ENCODE assay signal across 28 cellular contexts in the genomic region with DNA sequence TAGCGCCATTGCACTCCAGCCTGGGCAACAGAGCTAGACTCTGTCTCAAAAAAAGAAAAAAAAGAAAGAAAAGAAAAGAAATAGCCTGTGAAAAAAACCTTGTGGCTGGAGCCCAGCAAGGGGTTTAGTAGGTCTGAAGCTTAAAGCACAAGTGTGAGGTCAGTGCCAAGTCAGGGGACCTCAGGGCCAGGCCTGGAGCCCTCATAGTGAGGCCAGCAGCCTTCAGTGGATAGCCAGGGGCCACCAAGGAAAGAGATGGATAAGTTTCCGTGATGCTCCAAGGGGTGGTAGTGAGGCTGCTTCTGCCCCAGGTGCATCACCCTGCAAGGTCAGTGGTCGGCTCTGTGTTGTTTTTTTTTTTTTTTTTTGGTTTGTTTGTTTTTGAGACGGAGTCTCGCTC. TPM values are rescaled to one million over a fixed set of nuclear protein-coding genes. Genes with fewer than 3 reads are reported as not detected.
"Had no signal": no experiment of that assay in that cellular context is flagged by ENCODE, and none has a peak within 500 bp of the region (broad histone marks: within the 10 kb centered on the region; RNA-seq: fewer than 3 reads in every experiment).

No MANE protein-coding gene starts in this region.

- H3K36me3 Mint-ChIP-seq: stimulated activated effector memory CD8-positive, alpha-beta T cell treated with anti-CD3 and anti-CD28 coated beads, Interleukin-12 subunit alpha, Interleukin-12 subunit beta, amount 100 ng/mL, for 72 hours; stimulated activated memory B cell treated with anti-CD40 and anti-IgM and Interleukin-4, amounts not matched to agents 10 μg/mL and 1 μg/mL and 100 μg/mL, for 72 hours; type B pancreatic cell had no signal

- H3K27ac ChIP-seq: stomach, suprapubic skin, testis, thoracic aorta, thyroid gland, tibial artery, tibial nerve, transverse colon, upper lobe of left lung, upper lobe of right lung, uterus, vagina had no signal

- DNase-seq: stimulated activated CD4-positive, alpha-beta T cell treated with anti-CD3 and anti-CD28 coated beads, Interleukin-2, amount 100 ng/mL, for 48 hours; stimulated activated CD4-positive, alpha-beta T cell treated with anti-CD3 and anti-CD28 coated beads, Interleukin-4, amount 100 ng/mL, for 1 hour; stimulated activated CD4-positive, alpha-beta T cell treated with anti-CD3 and anti-CD28 coated beads, Interleukin-4, amount 100 ng/mL, for 24 hours; stimulated activated CD4-positive, alpha-beta T cell treated with anti-CD3 and anti-CD28 coated beads, Interleukin-4, amount 100 ng/mL, for 4 hours; stimulated activated CD8-positive, alpha-beta memory T cell treated with anti-CD3 and anti-CD28 coated beads, Interleukin-4, amount 100 ng/mL, for 48 hours; stimulated activated naive B cell treated with anti-CD40 and anti-IgM and Interleukin-4, amounts not matched to agents 10 μg/mL and 1 μg/mL and 100 μg/mL, for 72 hours; stimulated activated naive CD4-positive, alpha-beta T cell; stimulated activated naive CD4-positive, alpha-beta T cell treated with Interleukin-2 at 50 U/mL for 16 hours; stimulated activated naive CD8-positive, alpha-beta T cell treated with anti-CD3 and anti-CD28 coated beads, Interleukin-15, amount 100 ng/mL, for 72 hours; stimulated activated naive CD8-positive, alpha-beta T cell treated with anti-CD3 and anti-CD28 coated beads, Interleukin-15, Interleukin-2, amounts not matched to agents 100 U/mL and 50 U/mL, for 24 hours; stomach; substantia nigra; testis; thyroid gland; tibial artery; transverse colon; trophoblast cell; upper lobe of left lung; upper lobe of right lung; uterus had no signal

- H3K4me3 ChIP-seq: stomach, suprapubic skin, testis, thoracic aorta, thyroid gland, tibial artery, tibial nerve, transverse colon, upper lobe of left lung, upper lobe of right lung, uterus, vagina had no signal

- H3K9me3 Mint-ChIP-seq: stimulated activated effector memory CD8-positive, alpha-beta T cell treated with anti-CD3 and anti-CD28 coated beads, Interleukin-12 subunit alpha, Interleukin-12 subunit beta, amount 100 ng/mL, for 72 hours; stimulated activated naive CD8-positive, alpha-beta T cell treated with anti-CD3 and anti-CD28 coated beads, Interleukin-15, amount 100 ng/mL, for 72 hours; stimulated activated naive CD8-positive, alpha-beta T cell treated with anti-CD3 and anti-CD28 coated beads, Interleukin-15, Interleukin-2, amounts not matched to agents 100 ng/mL and 50 ng/mL, for 24 hours; type B pancreatic cell had no signal

- ATAC-seq: stimulated activated effector memory CD8-positive, alpha-beta T cell treated with anti-CD3 and anti-CD28 coated beads, Interleukin-12 subunit alpha, Interleukin-12 subunit beta, amount 100 ng/mL, for 72 hours; stimulated activated memory B cell treated with anti-CD40 and anti-IgM and Interleukin-4, amounts not matched to agents 10 μg/mL and 1 μg/mL and 100 μg/mL, for 72 hours; stimulated activated naive B cell treated with anti-CD40 and anti-IgM and Interleukin-4, amounts not matched to agents 10 μg/mL and 1 μg/mL and 100 μg/mL, for 72 hours; stimulated activated naive CD8-positive, alpha-beta T cell treated with anti-CD3 and anti-CD28 coated beads, Interleukin-15, amount 100 ng/mL, for 72 hours; stimulated activated naive CD8-positive, alpha-beta T cell treated with anti-CD3 and anti-CD28 coated beads, Interleukin-15, Interleukin-2, amounts not matched to agents 100 U/mL and 50 U/mL, for 24 hours; upper lobe of right lung had no signal

- H3K4me3 Mint-ChIP-seq: stimulated activated effector memory CD8-positive, alpha-beta T cell treated with anti-CD3 and anti-CD28 coated beads, Interleukin-12 subunit alpha, Interleukin-12 subunit beta, amount 100 ng/mL, for 72 hours; stimulated activated memory B cell treated with anti-CD40 and anti-IgM and Interleukin-4, amounts not matched to agents 10 μg/mL and 1 μg/mL and 100 μg/mL, for 72 hours; stimulated activated naive B cell treated with anti-CD40 and anti-IgM and Interleukin-4, amounts not matched to agents 10 μg/mL and 1 μg/mL and 100 μg/mL, for 72 hours; stimulated activated naive CD8-positive, alpha-beta T cell treated with anti-CD3 and anti-CD28 coated beads, Interleukin-15, amount 100 ng/mL, for 72 hours; stimulated activated naive CD8-positive, alpha-beta T cell treated with anti-CD3 and anti-CD28 coated beads, Interleukin-15, Interleukin-2, amounts not matched to agents 100 ng/mL and 50 ng/mL, for 24 hours; type B pancreatic cell had no signal

- H3K27ac Mint-ChIP-seq: stimulated activated effector memory CD8-positive, alpha-beta T cell treated with anti-CD3 and anti-CD28 coated beads, Interleukin-12 subunit alpha, Interleukin-12 subunit beta, amount 100 ng/mL, for 72 hours; stimulated activated memory B cell treated with anti-CD40 and anti-IgM and Interleukin-4, amounts not matched to agents 10 μg/mL and 1 μg/mL and 100 μg/mL, for 72 hours; stimulated activated naive B cell treated with anti-CD40 and anti-IgM and Interleukin-4, amounts not matched to agents 10 μg/mL and 1 μg/mL and 100 μg/mL, for 72 hours; stimulated activated naive CD8-positive, alpha-beta T cell treated with anti-CD3 and anti-CD28 coated beads, Interleukin-15, Interleukin-2, amounts not matched to agents 100 ng/mL and 50 ng/mL, for 24 hours had no signal

- H3K4me1 Mint-ChIP-seq: stimulated activated effector memory CD8-positive, alpha-beta T cell treated with anti-CD3 and anti-CD28 coated beads, Interleukin-12 subunit alpha, Interleukin-12 subunit beta, amount 100 ng/mL, for 72 hours; stimulated activated memory B cell treated with anti-CD40 and anti-IgM and Interleukin-4, amounts not matched to agents 10 μg/mL and 1 μg/mL and 100 μg/mL, for 72 hours; stimulated activated naive CD8-positive, alpha-beta T cell treated with anti-CD3 and anti-CD28 coated beads, Interleukin-15, amount 100 ng/mL, for 72 hours had no signal

- H3K4me1 ChIP-seq: stomach, testis, thyroid gland, tibial artery, tibial nerve, transverse colon, upper lobe of left lung, upper lobe of right lung, uterus, vagina had no signal

- H3K27me3 ChIP-seq: testis, thyroid gland, upper lobe of left lung, uterus, vagina had no signal

- H3K9me3 ChIP-seq: stomach, suprapubic skin, testis, thoracic aorta, thyroid gland, tibial artery, tibial nerve, transverse colon, upper lobe of left lung, upper lobe of right lung, uterus, vagina had no signal

- H3K36me3 ChIP-seq: stomach, suprapubic skin, thoracic aorta, thyroid gland, tibial artery, tibial nerve, transverse colon, upper lobe of left lung, upper lobe of right lung, uterus, vagina had no signal

RNA-seq across cellular contexts. Expression of gene TINCR, which starts 12.9 kb away (rescaled TPM):
- total RNA-seq: thyroid gland had no signal
